18 cellular contexts compared by ENCODE assay signal in genomic region chr6:133070410-133071043, GRCh38.
DNase-seq lines count a peak whose midpoint lies in the region; ATAC-seq and TF ChIP-seq lines count a peak whose summit lies in the region.
"Had no signal": no experiment of that assay in that cellular context is flagged by ENCODE, and none has a peak within 500 bp of the region (broad histone marks: within the 10 kb centered on the region; RNA-seq: fewer than 3 reads in every experiment).

No MANE protein-coding gene starts in this region.

- H3K27me3 ChIP-seq in CD8-positive, alpha-beta memory T cell (ENCODE audit: insufficient read depth, low read length, poor library complexity, severe bottlenecking), result no peaks in the 10 kb centered on the region
- no peaks in the 10 kb centered on the region for H3K27me3 ChIP-seq in MM.1S (replicated peaks; ENCODE audit: insufficient read depth, low read length)
- H3K27me3 ChIP-seq: BE2C had no signal

- H3K79me2 ChIP-seq in MM.1S (ENCODE audit: low read length), result no peaks in the 10 kb centered on the region

- no peaks in the 10 kb centered on the region for H3K36me3 ChIP-seq in CD8-positive, alpha-beta memory T cell (ENCODE audit: insufficient read depth, low read length)
- no peaks in the 10 kb centered on the region for H3K36me3 ChIP-seq in MM.1S (replicated peaks; ENCODE audit: insufficient read depth, low read length)
- H3K36me3 ChIP-seq: BE2C had no signal

- no peaks in the 10 kb centered on the region for H3K9me2 ChIP-seq in MM.1S (replicated peaks; ENCODE audit: insufficient read depth, low read length)

- no peaks in the 10 kb centered on the region for H3K9me3 ChIP-seq in CD8-positive, alpha-beta memory T cell (ENCODE audit: low read length)
- H3K9me3 ChIP-seq in MM.1S (replicated peaks; ENCODE audit: insufficient read depth, low read length), result no peaks in the 10 kb centered on the region
- H3K9me3 ChIP-seq: BE2C, Caco-2 had no signal

- TF ChIP-seq CTCF in LNCaP clone FGC (IDR thresholded peaks at IDR 0.05; ENCODE audit: control insufficient read depth, extremely low read depth, insufficient read depth) (no peak), MM.1S (IDR thresholded peaks at IDR 0.05; ENCODE audit: low read length) (no peak)

- no peaks in the 10 kb centered on the region for H3F3A ChIP-seq in MM.1S (ENCODE audit: insufficient read depth, low read length)

- POLR2A ChIA-PET in CD8-positive, alpha-beta memory T cell (lab: Charles Lee), result no interaction called here

- no peak overlapping the region for H3K9ac ChIP-seq in MM.1S (ENCODE audit: low read length)
- H3K9ac ChIP-seq: GM23248 had no signal

- no peaks in the 10 kb centered on the region for H3K4me1 ChIP-seq in CD8-positive, alpha-beta memory T cell (ENCODE audit: insufficient read depth, low read length)
- no peaks in the 10 kb centered on the region for H3K4me1 ChIP-seq in MM.1S (ENCODE audit: low read length)
- H3K4me1 ChIP-seq: BE2C, Caco-2 had no signal

- H4K20me1 ChIP-seq in MM.1S (ENCODE audit: insufficient read depth, low read length), result no peaks in the 10 kb centered on the region

- H3K4me3 Mint-ChIP-seq in stimulated activated effector memory CD8-positive, alpha-beta T cell treated with anti-CD3 and anti-CD28 coated beads, Interleukin-12 subunit alpha, Interleukin-12 subunit beta, amount 100 ng/mL, for 72 hours, result no peak overlapping the region
- no peak overlapping the region for H3K4me3 Mint-ChIP-seq in CD8-positive, alpha-beta memory T cell
- H3K4me3 Mint-ChIP-seq: CD4-positive, CD25-positive, alpha-beta regulatory T cell had no signal

- no peak overlapping the region for H2AFZ ChIP-seq in MM.1S (ENCODE audit: low read length)
- H2AFZ ChIP-seq: GM23248 had no signal

- H3K4me2 ChIP-seq in MM.1S (ENCODE audit: low read depth, low read length), result no peak overlapping the region

- DNase-seq in NCI-H524 (lab: John Stamatoyannopoulos, UW) (peak; percentile 9 to 68), NCI-H524 treated with DMSO at 0.1 percent for 48 hours (lab: John Stamatoyannopoulos, UW) (no peak), LNCaP clone FGC (ENCODE audit: low read depth) (peak; percentile 78), left lobe of liver (ENCODE audit: low spot score) (peak; percentile 57), MM.1S (no peak)
- DNase-seq in stimulated activated effector memory CD8-positive, alpha-beta T cell treated with anti-CD3 and anti-CD28 coated beads, Interleukin-12 subunit alpha, Interleukin-12 subunit beta, amount 100 ng/mL, for 72 hours (ENCODE audit: low spot score in 2 of 2), result no peak
- no peak for DNase-seq in CD8-positive, alpha-beta memory T cell
- DNase-seq: ACHN; BE2C; C1 segment of cervical spinal cord; Caco-2; CD4-positive, CD25-positive, alpha-beta regulatory T cell; DMS79 treated with DMSO at 0.1 percent for 48 hours; GF-D8; GM23248; HCEC 1CT; KG1 had no signal

- CTCF ChIA-PET in CD8-positive, alpha-beta memory T cell (lab: Charles Lee), result interaction anchor here (1.0 kb wide), 1 partner anchor 16 kb away, joined by 3 read pairs; no protein-coding TSS in a partner anchor

- H3K9me3 Mint-ChIP-seq in stimulated activated effector memory CD8-positive, alpha-beta T cell treated with anti-CD3 and anti-CD28 coated beads, Interleukin-12 subunit alpha, Interleukin-12 subunit beta, amount 100 ng/mL, for 72 hours, result peaks cover 5% of the 10 kb centered on the region
- H3K9me3 Mint-ChIP-seq in CD8-positive, alpha-beta memory T cell, result peaks cover 0 to 2% (median 2%) of the 10 kb centered on the region in 5 donors

- H3K4me3 ChIP-seq in LNCaP clone FGC (ENCODE audit: low read depth, low read length), result no peak overlapping the region
- H3K4me3 ChIP-seq in CD8-positive, alpha-beta memory T cell (ENCODE audit: low read length), result no peak overlapping the region
- H3K4me3 ChIP-seq in MM.1S (ENCODE audit: low read length), result no peak overlapping the region
- H3K4me3 ChIP-seq: GM23248 had no signal

- no peak overlapping the region for H3K27ac ChIP-seq in CD8-positive, alpha-beta memory T cell (ENCODE audit: low read depth, low read length)
- no peak overlapping the region for H3K27ac ChIP-seq in MM.1S (ENCODE audit: low read length)
- H3K27ac ChIP-seq: GM23248 had no signal

- H3K27me3 Mint-ChIP-seq in CD8-positive, alpha-beta memory T cell, result peaks cover 0 to 2% of the 10 kb centered on the region in 2 donors
- H3K27me3 Mint-ChIP-seq: CD4-positive, CD25-positive, alpha-beta regulatory T cell had no signal

- ATAC-seq in left lobe of liver (peak; percentile 99), GM19351 (IDR thresholded peaks at IDR 0.05; ENCODE audit: unreplicated experiment) (no peak)
- ATAC-seq in stimulated activated effector memory CD8-positive, alpha-beta T cell treated with anti-CD3 and anti-CD28 coated beads, Interleukin-12 subunit alpha, Interleukin-12 subunit beta, amount 100 ng/mL, for 72 hours, result peak; percentile 36

- H3K27ac Mint-ChIP-seq in stimulated activated effector memory CD8-positive, alpha-beta T cell treated with anti-CD3 and anti-CD28 coated beads, Interleukin-12 subunit alpha, Interleukin-12 subunit beta, amount 100 ng/mL, for 72 hours, result no peak overlapping the region
- H3K27ac Mint-ChIP-seq in CD8-positive, alpha-beta memory T cell, result no peak overlapping the region
- H3K27ac Mint-ChIP-seq: CD4-positive, CD25-positive, alpha-beta regulatory T cell had no signal

- H3K36me3 Mint-ChIP-seq in stimulated activated effector memory CD8-positive, alpha-beta T cell treated with anti-CD3 and anti-CD28 coated beads, Interleukin-12 subunit alpha, Interleukin-12 subunit beta, amount 100 ng/mL, for 72 hours, result no peaks in the 10 kb centered on the region
- no peaks in the 10 kb centered on the region for H3K36me3 Mint-ChIP-seq in CD8-positive, alpha-beta memory T cell
- H3K36me3 Mint-ChIP-seq: CD4-positive, CD25-positive, alpha-beta regulatory T cell had no signal

- H3K4me1 Mint-ChIP-seq in stimulated activated effector memory CD8-positive, alpha-beta T cell treated with anti-CD3 and anti-CD28 coated beads, Interleukin-12 subunit alpha, Interleukin-12 subunit beta, amount 100 ng/mL, for 72 hours, result no peaks in the 10 kb centered on the region
- no peaks in the 10 kb centered on the region for H3K4me1 Mint-ChIP-seq in CD8-positive, alpha-beta memory T cell
- H3K4me1 Mint-ChIP-seq: CD4-positive, CD25-positive, alpha-beta regulatory T cell had no signal

Comparison
In these comparisons a context has a peak if more than half of its experiments do, and no peak if none do; other contexts are left out.
1. DNase-seq: peak in NCI-H524 (2 of 2), LNCaP clone FGC (single experiment) and left lobe of liver (single experiment); none in NCI-H524 treated with DMSO at 0.1 percent for 48 hours (single experiment), stimulated activated effector memory CD8-positive, alpha-beta T cell treated with anti-CD3 and anti-CD28 coated beads, Interleukin-12 subunit alpha, Interleukin-12 subunit beta, amount 100 ng/mL, for 72 hours (0 of 2), CD8-positive, alpha-beta memory T cell (0 of 5) and MM.1S (single experiment).